In the genomic region with DNA sequence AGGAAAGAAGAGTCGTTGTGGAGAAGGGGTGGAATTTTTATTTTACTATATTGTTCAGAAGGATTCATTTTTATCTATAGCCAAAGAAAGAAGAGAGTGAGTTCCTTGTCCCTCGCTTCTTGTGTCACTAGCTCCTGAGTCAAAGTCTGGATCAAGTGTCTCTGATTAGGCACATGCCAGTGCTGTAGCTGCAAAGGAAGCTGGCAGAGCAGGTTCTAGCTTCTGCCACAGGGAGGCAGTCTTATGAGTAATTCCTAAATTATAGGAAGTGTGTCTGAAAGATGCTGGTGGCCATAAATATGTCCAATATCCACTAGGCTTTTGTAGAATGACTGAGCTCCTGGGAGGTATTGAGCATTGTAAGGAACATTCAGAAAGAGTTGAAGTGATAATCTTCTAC, we compare ENCODE assay signal across 2 cellular contexts.
TF ChIP-seq lines count a peak whose summit lies in the region.

No MANE protein-coding gene starts in this region.

TF ChIP-seq in SK-N-SH, 30 proteins besides CTCF, POLR2A, EP300 and RAD21 (continued from another document):
- TF ChIP-seq TEAD4 (IDR thresholded peaks at IDR 0.05; ENCODE audit: borderline replicate concordance, insufficient read depth): no peak
- TF ChIP-seq, protein P1, sequence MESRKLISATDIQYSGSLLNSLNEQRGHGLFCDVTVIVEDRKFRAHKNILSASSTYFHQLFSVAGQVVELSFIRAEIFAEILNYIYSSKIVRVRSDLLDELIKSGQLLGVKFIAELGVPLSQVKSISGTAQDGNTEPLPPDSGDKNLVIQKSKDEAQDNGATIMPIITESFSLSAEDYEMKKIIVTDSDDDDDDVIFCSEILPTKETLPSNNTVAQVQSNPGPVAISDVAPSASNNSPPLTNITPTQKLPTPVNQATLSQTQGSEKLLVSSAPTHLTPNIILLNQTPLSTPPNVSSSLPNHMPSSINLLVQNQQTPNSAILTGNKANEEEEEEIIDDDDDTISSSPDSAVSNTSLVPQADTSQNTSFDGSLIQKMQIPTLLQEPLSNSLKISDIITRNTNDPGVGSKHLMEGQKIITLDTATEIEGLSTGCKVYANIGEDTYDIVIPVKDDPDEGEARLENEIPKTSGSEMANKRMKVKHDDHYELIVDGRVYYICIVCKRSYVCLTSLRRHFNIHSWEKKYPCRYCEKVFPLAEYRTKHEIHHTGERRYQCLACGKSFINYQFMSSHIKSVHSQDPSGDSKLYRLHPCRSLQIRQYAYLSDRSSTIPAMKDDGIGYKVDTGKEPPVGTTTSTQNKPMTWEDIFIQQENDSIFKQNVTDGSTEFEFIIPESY (IDR thresholded peaks at IDR 0.05; ENCODE audit: borderline replicate concordance, low read depth): no peak
- TF ChIP-seq FOXJ3 (CRISPR knock-in tag; IDR thresholded peaks at IDR 0.05): no peak
- TF ChIP-seq EZH2phosphoT487 (IDR thresholded peaks at IDR 0.05; ENCODE audit: borderline replicate concordance, low read depth): no peak
- TF ChIP-seq RCOR1 (IDR thresholded peaks at IDR 0.05; ENCODE audit: low read length): no peak
- TF ChIP-seq, protein P2, sequence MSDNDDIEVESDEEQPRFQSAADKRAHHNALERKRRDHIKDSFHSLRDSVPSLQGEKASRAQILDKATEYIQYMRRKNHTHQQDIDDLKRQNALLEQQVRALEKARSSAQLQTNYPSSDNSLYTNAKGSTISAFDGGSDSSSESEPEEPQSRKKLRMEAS (IDR thresholded peaks at IDR 0.05; ENCODE audit: low read depth): no peak
- no peak for TF ChIP-seq SMC3 (IDR thresholded peaks at IDR 0.05; ENCODE audit: low read depth, low read length)
- TF ChIP-seq CHD2 (IDR thresholded peaks at IDR 0.05; ENCODE audit: low read length, partially characterized antibody): no peak
- TF ChIP-seq RXRA (IDR thresholded peaks at IDR 0.05; ENCODE audit: borderline replicate concordance, low read depth): no peak
- TF ChIP-seq NFIC (IDR thresholded peaks at IDR 0.05; ENCODE audit: borderline replicate concordance): no peak
- TF ChIP-seq, protein P3, sequence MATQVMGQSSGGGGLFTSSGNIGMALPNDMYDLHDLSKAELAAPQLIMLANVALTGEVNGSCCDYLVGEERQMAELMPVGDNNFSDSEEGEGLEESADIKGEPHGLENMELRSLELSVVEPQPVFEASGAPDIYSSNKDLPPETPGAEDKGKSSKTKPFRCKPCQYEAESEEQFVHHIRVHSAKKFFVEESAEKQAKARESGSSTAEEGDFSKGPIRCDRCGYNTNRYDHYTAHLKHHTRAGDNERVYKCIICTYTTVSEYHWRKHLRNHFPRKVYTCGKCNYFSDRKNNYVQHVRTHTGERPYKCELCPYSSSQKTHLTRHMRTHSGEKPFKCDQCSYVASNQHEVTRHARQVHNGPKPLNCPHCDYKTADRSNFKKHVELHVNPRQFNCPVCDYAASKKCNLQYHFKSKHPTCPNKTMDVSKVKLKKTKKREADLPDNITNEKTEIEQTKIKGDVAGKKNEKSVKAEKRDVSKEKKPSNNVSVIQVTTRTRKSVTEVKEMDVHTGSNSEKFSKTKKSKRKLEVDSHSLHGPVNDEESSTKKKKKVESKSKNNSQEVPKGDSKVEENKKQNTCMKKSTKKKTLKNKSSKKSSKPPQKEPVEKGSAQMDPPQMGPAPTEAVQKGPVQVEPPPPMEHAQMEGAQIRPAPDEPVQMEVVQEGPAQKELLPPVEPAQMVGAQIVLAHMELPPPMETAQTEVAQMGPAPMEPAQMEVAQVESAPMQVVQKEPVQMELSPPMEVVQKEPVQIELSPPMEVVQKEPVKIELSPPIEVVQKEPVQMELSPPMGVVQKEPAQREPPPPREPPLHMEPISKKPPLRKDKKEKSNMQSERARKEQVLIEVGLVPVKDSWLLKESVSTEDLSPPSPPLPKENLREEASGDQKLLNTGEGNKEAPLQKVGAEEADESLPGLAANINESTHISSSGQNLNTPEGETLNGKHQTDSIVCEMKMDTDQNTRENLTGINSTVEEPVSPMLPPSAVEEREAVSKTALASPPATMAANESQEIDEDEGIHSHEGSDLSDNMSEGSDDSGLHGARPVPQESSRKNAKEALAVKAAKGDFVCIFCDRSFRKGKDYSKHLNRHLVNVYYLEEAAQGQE (IDR thresholded peaks at IDR 0.05; ENCODE audit: low read depth, low read length): no peak
- TF ChIP-seq, protein P4, sequence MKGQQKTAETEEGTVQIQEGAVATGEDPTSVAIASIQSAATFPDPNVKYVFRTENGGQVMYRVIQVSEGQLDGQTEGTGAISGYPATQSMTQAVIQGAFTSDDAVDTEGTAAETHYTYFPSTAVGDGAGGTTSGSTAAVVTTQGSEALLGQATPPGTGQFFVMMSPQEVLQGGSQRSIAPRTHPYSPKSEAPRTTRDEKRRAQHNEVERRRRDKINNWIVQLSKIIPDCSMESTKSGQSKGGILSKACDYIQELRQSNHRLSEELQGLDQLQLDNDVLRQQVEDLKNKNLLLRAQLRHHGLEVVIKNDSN (IDR thresholded peaks at IDR 0.05; ENCODE audit: borderline replicate concordance, low read depth): no peak
- TF ChIP-seq JUND (IDR thresholded peaks at IDR 0.05): no peak
- TF ChIP-seq GABPA (IDR thresholded peaks at IDR 0.05; ENCODE audit: low read depth): no peak
- no peak for TF ChIP-seq FOXM1 (IDR thresholded peaks at IDR 0.05; ENCODE audit: low read depth)
TF ChIP-seq in SK-N-SH: peak in this region for 0.

TF ChIP-seq in SK-N-SH treated with all-trans-retinoic acid at 6 μM for 48 hours, 23 proteins besides CTCF, POLR2A, EP300 and RAD21:
- TF ChIP-seq, protein P5, sequence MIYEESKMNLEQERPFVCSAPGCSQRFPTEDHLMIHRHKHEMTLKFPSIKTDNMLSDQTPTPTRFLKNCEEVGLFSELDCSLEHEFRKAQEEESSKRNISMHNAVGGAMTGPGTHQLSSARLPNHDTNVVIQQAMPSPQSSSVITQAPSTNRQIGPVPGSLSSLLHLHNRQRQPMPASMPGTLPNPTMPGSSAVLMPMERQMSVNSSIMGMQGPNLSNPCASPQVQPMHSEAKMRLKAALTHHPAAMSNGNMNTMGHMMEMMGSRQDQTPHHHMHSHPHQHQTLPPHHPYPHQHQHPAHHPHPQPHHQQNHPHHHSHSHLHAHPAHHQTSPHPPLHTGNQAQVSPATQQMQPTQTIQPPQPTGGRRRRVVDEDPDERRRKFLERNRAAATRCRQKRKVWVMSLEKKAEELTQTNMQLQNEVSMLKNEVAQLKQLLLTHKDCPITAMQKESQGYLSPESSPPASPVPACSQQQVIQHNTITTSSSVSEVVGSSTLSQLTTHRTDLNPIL (CRISPR knock-in tag; IDR thresholded peaks at IDR 0.05; ENCODE audit: low read depth): no peak
- TF ChIP-seq ZFP3 (CRISPR knock-in tag; IDR thresholded peaks at IDR 0.05): no peak
- TF ChIP-seq OSR1 (CRISPR knock-in tag; IDR thresholded peaks at IDR 0.05): no peak
- no peak for TF ChIP-seq ZNF8 (CRISPR knock-in tag; IDR thresholded peaks at IDR 0.05)
- no peak for TF ChIP-seq ZFP30 (CRISPR knock-in tag; IDR thresholded peaks at IDR 0.05)
- no peak for TF ChIP-seq TCF4 (CRISPR knock-in tag; IDR thresholded peaks at IDR 0.05; ENCODE audit: borderline replicate concordance)
- no peak for TF ChIP-seq RARB (CRISPR knock-in tag; IDR thresholded peaks at IDR 0.05)
- no peak for TF ChIP-seq SNAI2 (CRISPR knock-in tag; IDR thresholded peaks at IDR 0.05)
- TF ChIP-seq, protein P6, sequence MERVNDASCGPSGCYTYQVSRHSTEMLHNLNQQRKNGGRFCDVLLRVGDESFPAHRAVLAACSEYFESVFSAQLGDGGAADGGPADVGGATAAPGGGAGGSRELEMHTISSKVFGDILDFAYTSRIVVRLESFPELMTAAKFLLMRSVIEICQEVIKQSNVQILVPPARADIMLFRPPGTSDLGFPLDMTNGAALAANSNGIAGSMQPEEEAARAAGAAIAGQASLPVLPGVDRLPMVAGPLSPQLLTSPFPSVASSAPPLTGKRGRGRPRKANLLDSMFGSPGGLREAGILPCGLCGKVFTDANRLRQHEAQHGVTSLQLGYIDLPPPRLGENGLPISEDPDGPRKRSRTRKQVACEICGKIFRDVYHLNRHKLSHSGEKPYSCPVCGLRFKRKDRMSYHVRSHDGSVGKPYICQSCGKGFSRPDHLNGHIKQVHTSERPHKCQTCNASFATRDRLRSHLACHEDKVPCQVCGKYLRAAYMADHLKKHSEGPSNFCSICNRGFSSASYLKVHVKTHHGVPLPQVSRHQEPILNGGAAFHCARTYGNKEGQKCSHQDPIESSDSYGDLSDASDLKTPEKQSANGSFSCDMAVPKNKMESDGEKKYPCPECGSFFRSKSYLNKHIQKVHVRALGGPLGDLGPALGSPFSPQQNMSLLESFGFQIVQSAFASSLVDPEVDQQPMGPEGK (CRISPR knock-in tag; IDR thresholded peaks at IDR 0.05; ENCODE audit: borderline replicate concordance): no peak
- TF ChIP-seq, protein P7, sequence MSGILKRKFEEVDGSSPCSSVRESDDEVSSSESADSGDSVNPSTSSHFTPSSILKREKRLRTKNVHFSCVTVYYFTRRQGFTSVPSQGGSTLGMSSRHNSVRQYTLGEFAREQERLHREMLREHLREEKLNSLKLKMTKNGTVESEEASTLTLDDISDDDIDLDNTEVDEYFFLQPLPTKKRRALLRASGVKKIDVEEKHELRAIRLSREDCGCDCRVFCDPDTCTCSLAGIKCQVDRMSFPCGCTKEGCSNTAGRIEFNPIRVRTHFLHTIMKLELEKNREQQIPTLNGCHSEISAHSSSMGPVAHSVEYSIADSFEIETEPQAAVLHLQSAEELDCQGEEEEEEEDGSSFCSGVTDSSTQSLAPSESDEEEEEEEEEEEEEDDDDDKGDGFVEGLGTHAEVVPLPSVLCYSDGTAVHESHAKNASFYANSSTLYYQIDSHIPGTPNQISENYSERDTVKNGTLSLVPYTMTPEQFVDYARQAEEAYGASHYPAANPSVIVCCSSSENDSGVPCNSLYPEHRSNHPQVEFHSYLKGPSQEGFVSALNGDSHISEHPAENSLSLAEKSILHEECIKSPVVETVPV (CRISPR knock-in tag; IDR thresholded peaks at IDR 0.05): no peak
- no peak for TF ChIP-seq ISL1 (CRISPR knock-in tag; IDR thresholded peaks at IDR 0.05)
